ENCODE assay signal across 8 cellular contexts in genomic region chr17:42422958-42423712, GRCh38. TPM values are rescaled to one million over a fixed set of nuclear protein-coding genes. Genes with fewer than 3 reads are reported as not detected.
A peak's percentile ranks its signal among the peaks of the same experiment; 100 is the strongest.
DNase-seq lines count a peak whose midpoint lies in the region; ATAC-seq, FAIRE-seq and TF ChIP-seq lines count a peak whose summit lies in the region.

Gene CAVIN1, minus strand, starts transcription at chr17:42423256. Its CDS starts 159 bp downstream, at chr17:42423097.

- no peaks in the 10 kb centered on the region for H3K9me3 Mint-ChIP-seq in activated naive CD4-positive, alpha-beta T cell treated with anti-CD3 and anti-CD28 coated beads, Interleukin-2, amount 10 ng/mL, durations not matched to agents 7 days and 5 days
- H3K9me3 Mint-ChIP-seq in brain, result peaks cover 0 to 3% (median 0%) of the 10 kb centered on the region in 5 experiments

- DNase-seq in activated naive CD4-positive, alpha-beta T cell treated with anti-CD3 and anti-CD28 coated beads, Interleukin-2, amount 10 ng/mL, durations not matched to agents 7 days and 5 days, result peak; percentile 42
- DNase-seq in activated naive CD4-positive, alpha-beta T cell treated with Interleukin-2 at 50 U/mL for 16 hours, result no peak
- DNase-seq in NCI-H748 treated with DMSO at 0.1 percent for 48 hours (lab: John Stamatoyannopoulos, UW), result peak; percentile 9
- DNase-seq in right cardiac atrium, result peak; percentile 99 to 100 (median 100)
- peak; percentile 87 to 94 (median 91) for DNase-seq in pancreas

- FAIRE-seq in pancreas (lab: Jason Lieb, UNC), result no peak

- no peak within 1 kb of the TSS for H3K27ac Mint-ChIP-seq in activated naive CD4-positive, alpha-beta T cell treated with anti-CD3 and anti-CD28 coated beads, Interleukin-2, amount 10 ng/mL, durations not matched to agents 7 days and 5 days
- peak within 1 kb of the TSS in 4 of 5 experiments; percentile 10 to 88 (median 65) for H3K27ac Mint-ChIP-seq in brain

- peaks cover 17% of the 10 kb centered on the region for H3K4me1 Mint-ChIP-seq in activated naive CD4-positive, alpha-beta T cell treated with anti-CD3 and anti-CD28 coated beads, Interleukin-2, amount 10 ng/mL, durations not matched to agents 7 days and 5 days
- peaks cover 36% of the 10 kb centered on the region for H3K4me1 Mint-ChIP-seq in brain

- CTCF ChIA-PET in activated naive CD4-positive, alpha-beta T cell treated with anti-CD3 and anti-CD28 coated beads, Interleukin-2, amount 10 ng/mL, durations not matched to agents 7 days and 5 days (lab: Charles Lee), result interaction anchor here (0.6 to 1.6 kb wide), 8 partner anchors 16 to 113 kb away, joined by 3 to 11 read pairs (median 4); partner anchors contain the start of gene NAGLU

- no peaks in the 10 kb centered on the region for H3K36me3 ChIP-seq in pancreas

- peaks cover 90% of the 10 kb centered on the region for H3K27me3 Mint-ChIP-seq in activated naive CD4-positive, alpha-beta T cell treated with anti-CD3 and anti-CD28 coated beads, Interleukin-2, amount 10 ng/mL, durations not matched to agents 7 days and 5 days
- peaks cover 85% of the 10 kb centered on the region for H3K27me3 Mint-ChIP-seq in brain

- TF ChIP-seq CTCF in brain (conservative IDR thresholded peaks at IDR 0.05) (no peak), pancreas (IDR thresholded peaks at IDR 0.05) (no peak)

- peak; percentile 93 to 94 for ATAC-seq in right cardiac atrium
- ATAC-seq in pancreas, result peak; percentile 88 to 92 (median 88)
- no peak for ATAC-seq in HG02981 (IDR thresholded peaks at IDR 0.05; ENCODE audit: unreplicated experiment)
- no peak for ATAC-seq in GM21381 (IDR thresholded peaks at IDR 0.05; ENCODE audit: unreplicated experiment)

- H3K36me3 Mint-ChIP-seq in activated naive CD4-positive, alpha-beta T cell treated with anti-CD3 and anti-CD28 coated beads, Interleukin-2, amount 10 ng/mL, durations not matched to agents 7 days and 5 days, result no peaks in the 10 kb centered on the region
- H3K36me3 Mint-ChIP-seq in brain, result no peaks in the 10 kb centered on the region

- peak within 1 kb of the TSS; percentile 63 for H3K4me3 Mint-ChIP-seq in activated naive CD4-positive, alpha-beta T cell treated with anti-CD3 and anti-CD28 coated beads, Interleukin-2, amount 10 ng/mL, durations not matched to agents 7 days and 5 days
- H3K4me3 Mint-ChIP-seq in brain, result peak within 1 kb of the TSS; percentile 84 to 94 (median 88)

- H3K27me3 ChIP-seq in right cardiac atrium (ENCODE audit: control insufficient read depth, insufficient read depth) (no peaks in the 10 kb centered on the region), pancreas (no peaks in the 10 kb centered on the region)

- H3K4me3 ChIP-seq in right cardiac atrium (ENCODE audit: low read length), result peak within 1 kb of the TSS; percentile 87
- H3K4me3 ChIP-seq in pancreas, result peak within 1 kb of the TSS; percentile 50 to 54 (median 51)

- H3K9me3 ChIP-seq in right cardiac atrium (ENCODE audit: control insufficient read depth, low read length), result no peaks in the 10 kb centered on the region
- no peaks in the 10 kb centered on the region for H3K9me3 ChIP-seq in pancreas

- WGBS in right cardiac atrium, result 1% methylated on average over 58 of the region's 58 CpGs
- 3% methylated on average over 52 to 58 of the region's 58 CpGs for WGBS in pancreas, 2 donors

- peak within 1 kb of the TSS; percentile 90 for H3K27ac ChIP-seq in right cardiac atrium (ENCODE audit: low read length)
- H3K27ac ChIP-seq in pancreas, result peak within 1 kb of the TSS; percentile 11 to 57 (median 50)

- intact Hi-C loops in right cardiac atrium (cut with DNase I), result loop anchor here (5.0 to 10.0 kb wide), 2 partner anchors 34 to 92 kb away; partner anchors contain the start of gene ATP6V0A1 (in 2 of the 4)
- intact Hi-C loops in pancreas (cut with DNase I), result loop anchor here in 1 of 3 donors (5.0 kb wide), 1 partner anchor 94 kb away; no protein-coding TSS in a partner anchor

- peaks cover 10% of the 10 kb centered on the region for H3K4me1 ChIP-seq in right cardiac atrium (ENCODE audit: control insufficient read depth, insufficient read depth, low read length)
- no peaks in the 10 kb centered on the region for H3K4me1 ChIP-seq in pancreas

RNA-seq across cellular contexts. Expression of gene CAVIN1, which starts in this region (rescaled TPM):
- polyA plus RNA-seq in brain (ENCODE audit: insufficient read depth, low read depth, low replicate concordance), result 36.9 TPM
- total RNA-seq in right cardiac atrium, result 100 to 1,000 TPM; 173 to 256 (median 203) TPM
- polyA plus RNA-seq in right cardiac atrium, result 153 TPM
- 10 to 100 TPM; 11.5 to 42.6 (median 19.6) TPM for total RNA-seq in pancreas
- polyA plus RNA-seq in pancreas, result 10 to 100 TPM; 25.2 to 32.9 TPM

Comparison
In these comparisons a context has a peak if more than half of its experiments do, and no peak if none do; other contexts are left out.
1. ATAC-seq: peak in right cardiac atrium (2 of 2) and pancreas (4 of 4); none in HG02981 (single experiment) and GM21381 (single experiment).